In genomic region chr7:49396194-49396593, GRCh38 we compare ENCODE assay signal across 14 cellular contexts.
"Had no signal": no experiment of that assay in that cellular context is flagged by ENCODE, and none has a peak within 500 bp of the region (broad histone marks: within the 10 kb centered on the region; RNA-seq: fewer than 3 reads in every experiment).

No MANE protein-coding gene starts in this region.

- H3K36me3 Mint-ChIP-seq: activated naive CD4-positive, alpha-beta T cell treated with anti-CD3 and anti-CD28 coated beads, Interleukin-2, amount 50 U/mL, for 24 hours had no signal

- H3K9me3 Mint-ChIP-seq: activated naive CD4-positive, alpha-beta T cell treated with anti-CD3 and anti-CD28 coated beads, Interleukin-2, amount 50 U/mL, for 24 hours had no signal

- H3K27me3 Mint-ChIP-seq: activated naive CD4-positive, alpha-beta T cell treated with anti-CD3 and anti-CD28 coated beads, Interleukin-2, amount 50 U/mL, for 24 hours had no signal

- DNase-seq: activated CD4-positive, alpha-beta T cell treated with anti-CD3 and anti-CD28 coated beads, Interleukin-2, amount 50 U/mL, for 4 hours; activated gamma-delta T cell; effector CD4-positive, alpha-beta T cell; occipital lobe; posterior cingulate gyrus; spleen; stimulated activated CD8-positive, alpha-beta memory T cell treated with anti-CD3 and anti-CD28 coated beads, Interleukin-4, amount 100 ng/mL, for 48 hours; stimulated activated naive CD4-positive, alpha-beta T cell; T-helper 2 cell; tibial artery; uterus had no signal

- H3K4me1 Mint-ChIP-seq: activated naive CD4-positive, alpha-beta T cell treated with anti-CD3 and anti-CD28 coated beads, Interleukin-2, amount 50 U/mL, for 24 hours had no signal

- H3K4me3 Mint-ChIP-seq: activated naive CD4-positive, alpha-beta T cell treated with anti-CD3 and anti-CD28 coated beads, Interleukin-2, amount 50 U/mL, for 24 hours had no signal

- H3K27ac ChIP-seq: hepatocyte, spleen, tibial artery, uterus had no signal

- H3K27ac Mint-ChIP-seq: activated naive CD4-positive, alpha-beta T cell treated with anti-CD3 and anti-CD28 coated beads, Interleukin-2, amount 50 U/mL, for 24 hours had no signal

- ATAC-seq: left lobe of liver had no signal
